16 cellular contexts compared by ENCODE assay signal in the genomic region with DNA sequence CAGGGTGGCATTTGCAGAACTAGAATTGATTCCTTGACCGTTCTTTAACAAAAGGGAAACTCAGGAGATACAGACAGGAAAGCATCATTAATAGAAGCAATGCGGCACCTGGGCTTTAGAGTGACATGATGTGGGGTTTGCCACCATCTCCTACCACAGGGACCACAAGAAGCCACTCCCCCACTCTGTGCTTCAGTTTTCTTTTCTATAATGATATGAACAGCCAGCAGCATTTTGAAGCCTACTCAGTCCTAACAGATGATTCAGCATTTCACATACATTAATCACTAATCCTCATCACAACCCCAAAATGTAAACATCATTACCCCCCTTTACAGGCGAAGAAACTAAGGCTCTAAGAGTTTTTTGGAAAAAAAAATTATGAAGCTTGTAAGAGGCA.
"Had no signal": no experiment of that assay in that cellular context is flagged by ENCODE, and none has a peak within 500 bp of the region (broad histone marks: within the 10 kb centered on the region; RNA-seq: fewer than 3 reads in every experiment).

No MANE protein-coding gene starts in this region.

- H3K9me3 ChIP-seq: ascending aorta, breast epithelium, gastroesophageal sphincter, ovary, thoracic aorta, upper lobe of right lung had no signal

- H3K9me3 Mint-ChIP-seq: dendritic cell treated with granulocyte-macrophage colony-stimulating factor and Interleukin-4, amounts not matched to agents 40 ng/mL and 50 ng/mL, for 4 days; effector memory CD8-positive, alpha-beta T cell had no signal

- H3K4me1 Mint-ChIP-seq: naive B cell had no signal

- ATAC-seq: activated CD4-positive, CD25-positive, alpha-beta regulatory T cell treated with anti-CD3 and anti-CD28 coated beads, Interleukin-2, amount 50 U/mL, for 24 hours; effector memory CD8-positive, alpha-beta T cell; gastroesophageal sphincter; left lobe of liver; sciatic nerve; upper lobe of right lung had no signal

- H3K4me3 Mint-ChIP-seq: dendritic cell treated with granulocyte-macrophage colony-stimulating factor and Interleukin-4, amounts not matched to agents 40 ng/mL and 50 ng/mL, for 4 days; effector memory CD8-positive, alpha-beta T cell; naive B cell had no signal

- H3K27me3 ChIP-seq: ascending aorta, breast epithelium, gastroesophageal sphincter, ovary, upper lobe of right lung had no signal

- H3K27me3 Mint-ChIP-seq: dendritic cell treated with granulocyte-macrophage colony-stimulating factor and Interleukin-4, amounts not matched to agents 40 ng/mL and 50 ng/mL, for 4 days had no signal

- DNase-seq: activated naive CD4-positive, alpha-beta T cell treated with Interleukin-2 at 50 U/mL for 16 hours; activated T-cell treated with anti-CD3 and anti-CD28 coated beads for 4 hours; effector memory CD8-positive, alpha-beta T cell; naive B cell; ovary; stimulated activated CD4-positive, alpha-beta T cell treated with anti-CD3 and anti-CD28 coated beads, Interleukin-1b, Interleukin-23, amount 100 ng/mL, for 48 hours; upper lobe of right lung had no signal

- H3K4me3 ChIP-seq: ascending aorta, breast epithelium, gastroesophageal sphincter, ovary, thoracic aorta, upper lobe of right lung had no signal

- H3K27ac ChIP-seq: ascending aorta, breast epithelium, epithelial cell of prostate, gastroesophageal sphincter, ovary, thoracic aorta, upper lobe of right lung had no signal

- H3K36me3 ChIP-seq: breast epithelium, ovary, thoracic aorta had no signal

- H3K4me1 ChIP-seq: ascending aorta, breast epithelium, upper lobe of right lung had no signal

- H3K27ac Mint-ChIP-seq: dendritic cell treated with granulocyte-macrophage colony-stimulating factor and Interleukin-4, amounts not matched to agents 40 ng/mL and 50 ng/mL, for 4 days; effector memory CD8-positive, alpha-beta T cell; naive B cell had no signal

- H3K36me3 Mint-ChIP-seq: naive B cell had no signal
